ENCODE assay signal across 8 cellular contexts in genomic region chr9:98010450-98010849, GRCh38. TPM values are rescaled to one million over a fixed set of nuclear protein-coding genes. Genes with fewer than 3 reads are reported as not detected.
DNase-seq lines count a peak whose midpoint lies in the region; ATAC-seq and TF ChIP-seq lines count a peak whose summit lies in the region.

No MANE protein-coding gene starts in this region.

- H3K27ac ChIP-seq in heart right ventricle, result peak overlapping the region in 5 of 10 donors; percentile 21 to 69 (median 34)

- intact Hi-C loops in heart right ventricle (cut with DNase I) (no loop called here), cardiac septum (cut with DNase I) (no loop called here), posterior vena cava (cut with DNase I) (no loop called here)

- H3K9me3 ChIP-seq in heart right ventricle, result no peaks in the 10 kb centered on the region

- peaks cover 0 to 100% (median 47%) of the 10 kb centered on the region in 9 donors for H3K36me3 ChIP-seq in heart right ventricle

- no peak overlapping the region for H3K4me3 ChIP-seq in heart right ventricle

- H3K27me3 ChIP-seq in heart right ventricle, result no peaks in the 10 kb centered on the region

- ATAC-seq in heart right ventricle, result peak in 5 of 8 donors; percentile 29 to 64 (median 51)
- ATAC-seq in HG02840 (IDR thresholded peaks at IDR 0.05; ENCODE audit: low FRiP score, unreplicated experiment), result peak; percentile 69

- no peak for DNase-seq in heart right ventricle
- DNase-seq in cardiac septum (ENCODE audit: low spot score), result no peak
- DNase-seq in SK-MEL-5 (ENCODE audit: low read depth, low spot score), result peak; percentile 10
- DNase-seq in iPS-NIHi7 (ENCODE audit: extremely low spot score), result peak; percentile 54
- DNase-seq in stimulated activated CD4-positive, alpha-beta T cell treated with anti-CD3 and anti-CD28 coated beads, Interleukin-2, amount 100 ng/mL, for 24 hours, result no peak
- no peak for DNase-seq in hepatic stellate cell (ENCODE audit: low spot score)
- DNase-seq in posterior vena cava (ENCODE audit: low spot score), result no peak

- 17 to 27% methylated on average over 2 of the region's 2 CpGs for WGBS in heart right ventricle, 2 donors

- peaks cover 5 to 28% (median 18%) of the 10 kb centered on the region in 9 donors for H3K4me1 ChIP-seq in heart right ventricle

- no peak for TF ChIP-seq CTCF in heart right ventricle (IDR thresholded peaks at IDR 0.05)

- in situ Hi-C loops in SK-MEL-5 (cut with HindIII; ENCODE audit: low pct_unique_long_range_greater_than_20kb, low sequenced_read_pairs), result loop anchor here (10.0 kb wide), 1 partner anchor 86 kb away; the partner anchor contains the start of gene TRMO

RNA-seq across cellular contexts. Expression of gene ANP32B, which starts 27.3 kb away (rescaled TPM):
- total RNA-seq in heart right ventricle (10 to 100 TPM; 48.2 to 68.2 (median 56.9) TPM), cardiac septum (69.0 TPM), posterior vena cava (10 to 100 TPM; 95.8 to 98.0 TPM)
- polyA plus RNA-seq in heart right ventricle, result 10 to 100 TPM; 67.8 to 69.3 TPM
- 13.6 and 14.4 TPM in 2 replicates for total RNA-seq in SK-MEL-5 (2014; rRNA removed; shearing (Covaris generic))
- polyA plus RNA-seq in SK-MEL-5 (2015; cell fraction: cytosol; rRNA removed), result 124 and 130 TPM in 2 replicates
- 25.6 and 30.5 TPM in 2 replicates for polyA plus RNA-seq in SK-MEL-5 (2015; cell fraction: nucleus; rRNA removed)

RNA-seq across cellular contexts. Expression of gene NANS, which starts 46.1 kb away (rescaled TPM):
- total RNA-seq in heart right ventricle, result 10 to 100 TPM; 20.0 to 43.7 (median 30.0) TPM
- polyA plus RNA-seq in heart right ventricle, result 100 to 1,000 TPM in 1 of 2 donors, 10 to 100 TPM in 1; 38.3 to 141 TPM
- 26.3 TPM for total RNA-seq in cardiac septum
- total RNA-seq in SK-MEL-5 (2014; rRNA removed; shearing (Covaris generic)), result 146 and 180 TPM in 2 replicates
- 74.2 and 89.5 TPM in 2 replicates for polyA plus RNA-seq in SK-MEL-5 (2015; cell fraction: cytosol; rRNA removed)
- polyA plus RNA-seq in SK-MEL-5 (2015; cell fraction: nucleus; rRNA removed), result 23.9 and 25.9 TPM in 2 replicates
- 10 to 100 TPM; 25.5 to 31.9 TPM for total RNA-seq in posterior vena cava

Comparison
In these comparisons a context has a peak if more than half of its experiments do, and no peak if none do; other contexts are left out.
1. DNase-seq: peak in SK-MEL-5 (single experiment) and iPS-NIHi7 (single experiment); none in heart right ventricle (0 of 2), cardiac septum (single experiment), stimulated activated CD4-positive, alpha-beta T cell treated with anti-CD3 and anti-CD28 coated beads, Interleukin-2, amount 100 ng/mL, for 24 hours (0 of 2), hepatic stellate cell (single experiment) and posterior vena cava (single experiment).